In genomic region chr1:54364613-54365012, GRCh38 we compare ENCODE assay signal across 16 cellular contexts. TPM values are rescaled to one million over a fixed set of nuclear protein-coding genes. Genes with fewer than 3 reads are reported as not detected.
A peak's percentile ranks its signal among the peaks of the same experiment; 100 is the strongest.
DNase-seq lines count a peak whose midpoint lies in the region; ATAC-seq and TF ChIP-seq lines count a peak whose summit lies in the region.
"Had no signal": no experiment of that assay in that cellular context is flagged by ENCODE, and none has a peak within 500 bp of the region (broad histone marks: within the 10 kb centered on the region; RNA-seq: fewer than 3 reads in every experiment).

No MANE protein-coding gene starts in this region.

- intact Hi-C loops in CD8-positive, alpha-beta T cell (cut with DNase I, micrococcal nuclease), result no loop called here
- intact Hi-C loops in head of caudate nucleus (cut with DNase I), result no loop called here

- H3K4me1 Mint-ChIP-seq in CD8-positive, alpha-beta T cell (ENCODE audit: low read depth), result peaks cover 68% of the 10 kb centered on the region
- H3K4me1 Mint-ChIP-seq in stimulated activated memory B cell treated with anti-CD40 and anti-IgM and Interleukin-4, amounts not matched to agents 10 μg/mL and 1 μg/mL and 100 μg/mL, for 72 hours, result peaks cover 38% of the 10 kb centered on the region

- CTCF ChIA-PET in CD8-positive, alpha-beta T cell (lab: Charles Lee), result no interaction called here

- H3K27ac ChIP-seq in CD8-positive, alpha-beta T cell (ENCODE audit: low read depth, low read length), result no peak overlapping the region
- H3K27ac ChIP-seq in WERI-Rb-1, result peak overlapping the region; percentile 81

- no peaks in the 10 kb centered on the region for H3K9me3 Mint-ChIP-seq in CD8-positive, alpha-beta T cell
- H3K9me3 Mint-ChIP-seq in stimulated activated memory B cell treated with anti-CD40 and anti-IgM and Interleukin-4, amounts not matched to agents 10 μg/mL and 1 μg/mL and 100 μg/mL, for 72 hours, result no peaks in the 10 kb centered on the region
- H3K9me3 Mint-ChIP-seq: CD14-positive monocyte had no signal

- TF ChIP-seq CTCF in CD8-positive, alpha-beta T cell (IDR thresholded peaks at IDR 0.05), result no peak
- no peak for TF ChIP-seq CTCF in WERI-Rb-1 (IDR thresholded peaks at IDR 0.05; ENCODE audit: low read depth, low read length)

- peak overlapping the region; percentile 73 for H3K27ac Mint-ChIP-seq in CD8-positive, alpha-beta T cell
- peak overlapping the region; percentile 57 for H3K27ac Mint-ChIP-seq in stimulated activated memory B cell treated with anti-CD40 and anti-IgM and Interleukin-4, amounts not matched to agents 10 μg/mL and 1 μg/mL and 100 μg/mL, for 72 hours
- H3K27ac Mint-ChIP-seq: CD14-positive monocyte had no signal

- no peak for DNase-seq in CD8-positive, alpha-beta T cell
- DNase-seq in WERI-Rb-1 (no peak), left lobe of liver (ENCODE audit: low spot score) (no peak), head of caudate nucleus (no peak), ecto neural progenitor cell (ENCODE audit: low spot score) (no peak), LoVo (ENCODE audit: low spot score) (no peak)
- DNase-seq: Caco-2, DMS153, KBM-7, NCI-H146, NCI-H2081 treated with DMSO at 0.1 percent for 48 hours, NCI-H510A had no signal

- H3K36me3 Mint-ChIP-seq in CD8-positive, alpha-beta T cell, result peaks cover 29% of the 10 kb centered on the region
- H3K36me3 Mint-ChIP-seq in stimulated activated memory B cell treated with anti-CD40 and anti-IgM and Interleukin-4, amounts not matched to agents 10 μg/mL and 1 μg/mL and 100 μg/mL, for 72 hours, result no peaks in the 10 kb centered on the region

- no peak for ATAC-seq in CD8-positive, alpha-beta T cell
- ATAC-seq in left lobe of liver, result peak; percentile 76
- no peak for ATAC-seq in stimulated activated memory B cell treated with anti-CD40 and anti-IgM and Interleukin-4, amounts not matched to agents 10 μg/mL and 1 μg/mL and 100 μg/mL, for 72 hours
- ATAC-seq: Panc1 had no signal

- H3K9me3 ChIP-seq in CD8-positive, alpha-beta T cell (ENCODE audit: low read length), result no peaks in the 10 kb centered on the region
- no peaks in the 10 kb centered on the region for H3K9me3 ChIP-seq in WERI-Rb-1 (ENCODE audit: severe bottlenecking)
- H3K9me3 ChIP-seq: Caco-2, HAP-1 had no signal

- POLR2A ChIA-PET in CD8-positive, alpha-beta T cell (lab: Charles Lee), result no interaction called here

- peaks cover 5% of the 10 kb centered on the region for H3K4me1 ChIP-seq in CD8-positive, alpha-beta T cell (ENCODE audit: insufficient read depth, low read length)
- H3K4me1 ChIP-seq: Caco-2, HAP-1 had no signal

- H3K27me3 Mint-ChIP-seq in CD8-positive, alpha-beta T cell (ENCODE audit: low read depth), result no peaks in the 10 kb centered on the region
- H3K27me3 Mint-ChIP-seq in stimulated activated memory B cell treated with anti-CD40 and anti-IgM and Interleukin-4, amounts not matched to agents 10 μg/mL and 1 μg/mL and 100 μg/mL, for 72 hours, result no peaks in the 10 kb centered on the region

- H3K36me3 ChIP-seq in CD8-positive, alpha-beta T cell (ENCODE audit: insufficient read depth, low read length), result no peaks in the 10 kb centered on the region
- peaks cover 65% of the 10 kb centered on the region for H3K36me3 ChIP-seq in WERI-Rb-1

- H3K4me3 Mint-ChIP-seq in CD8-positive, alpha-beta T cell, result no peak overlapping the region
- no peak overlapping the region for H3K4me3 Mint-ChIP-seq in stimulated activated memory B cell treated with anti-CD40 and anti-IgM and Interleukin-4, amounts not matched to agents 10 μg/mL and 1 μg/mL and 100 μg/mL, for 72 hours
- H3K4me3 Mint-ChIP-seq: CD14-positive monocyte had no signal

- no peak overlapping the region for H3K4me3 ChIP-seq in CD8-positive, alpha-beta T cell (ENCODE audit: low read depth, low read length)
- no peak overlapping the region for H3K4me3 ChIP-seq in WERI-Rb-1 (ENCODE audit: low read depth, low read length)
- H3K4me3 ChIP-seq: HAP-1 had no signal

- H3K27me3 ChIP-seq in CD8-positive, alpha-beta T cell (ENCODE audit: insufficient read depth, low read length), result no peaks in the 10 kb centered on the region
- H3K27me3 ChIP-seq in WERI-Rb-1 (ENCODE audit: insufficient read depth, low read depth, severe bottlenecking), result no peaks in the 10 kb centered on the region

RNA-seq across cellular contexts. Expression of gene SSBP3, which starts 41.6 kb away (rescaled TPM):
- 10 to 100 TPM; 41.5 to 47.7 TPM for total RNA-seq in CD8-positive, alpha-beta T cell
- 21.7 TPM for total RNA-seq in left lobe of liver
